ENCODE assay signal across 8 cellular contexts in the genomic region with DNA sequence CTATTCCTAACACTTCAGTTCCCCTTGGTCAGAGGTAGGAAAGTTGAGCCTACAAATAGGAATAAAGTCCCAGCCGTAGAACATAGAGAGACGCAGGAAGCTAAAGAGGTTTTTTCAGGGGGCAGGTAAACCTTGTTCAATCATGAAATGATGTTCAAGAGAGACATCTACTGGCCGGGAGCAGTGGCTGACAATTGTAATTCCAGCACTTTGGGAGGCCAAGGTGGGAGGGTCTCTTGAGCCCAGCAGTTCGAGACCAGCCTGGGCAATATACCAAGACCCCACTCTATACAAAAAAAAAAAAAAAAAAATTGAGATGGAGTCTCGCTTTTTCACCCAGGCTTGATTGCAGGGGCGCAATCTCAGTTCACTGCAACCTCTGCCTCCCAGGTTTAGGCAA.
DNase-seq lines count a peak whose midpoint lies in the region; ATAC-seq and TF ChIP-seq lines count a peak whose summit lies in the region.

No MANE protein-coding gene starts in this region.

- intact Hi-C loops in IMR-90 (cut with micrococcal nuclease), result loop anchor here (5.0 kb wide), 4 partner anchors 222 to 572 kb away; partner anchors contain the start of gene PDE1A
- intact Hi-C loops in Panc1 (cut with micrococcal nuclease; ENCODE audit: unreplicated experiment), result loop anchor here (5.0 kb wide), 1 partner anchor 407 kb away; no protein-coding TSS in a partner anchor
- intact Hi-C loops in testis (cut with DNase I; ENCODE audit: low total_unique reads), result no loop called here
- intact Hi-C loops in activated T-helper 1 cell treated with anti-CD3 and anti-CD28 coated beads, Interleukin-12 subunit alpha, Interleukin-12 subunit beta, Interleukin-2, Interleukin-4 antibody, amounts not matched to agents 30 ng/mL and 10 ng/mL and 1 ng/mL, durations not matched to agents 14 hours and 24 hours and 36 hours (cut with micrococcal nuclease), result loop anchor here (2.0 to 10.0 kb wide), 2 partner anchors 775 to 907 kb away; no protein-coding TSS in a partner anchor

- H2AK5ac ChIP-seq in IMR-90 (ENCODE audit: low read depth, low read length), result 0 out of 2 replicates have a peak overlapping the region, but pooled peaks have one; percentile 4

- ATAC-seq in IMR-90 (ENCODE audit: low read depth), result peak; percentile 86
- ATAC-seq in Panc1, result peak; percentile 82

- peak overlapping the region; percentile 15; the same call in 1 of the 2 replicates for H2BK20ac ChIP-seq in IMR-90 (ENCODE audit: low read depth, low read length)

- 0 out of 4 replicates have a peak overlapping the region, but pooled peaks of 1 of the 2 experiments have one; percentile 61 for H4K8ac ChIP-seq in IMR-90 (ENCODE audit: low read depth in 2 of 2, low read length in 2 of 2)

- BruUV-seq in IMR-90 (replicated peaks; lab: Mats Ljungman, UMichigan) (no TSS peak), Panc1 (replicated peaks; lab: Mats Ljungman, UMichigan) (no TSS peak)

- H3K4me1 ChIP-seq in IMR-90 (ENCODE audit: control insufficient read depth, insufficient read depth, low read length) (no peaks in the 10 kb centered on the region), Panc1 (ENCODE audit: control insufficient read depth, insufficient read depth, low read length) (no peaks in the 10 kb centered on the region), testis (no peaks in the 10 kb centered on the region)

- H3K4ac ChIP-seq in IMR-90 (ENCODE audit: low read depth, low read length), result no peak overlapping the region

- H3K14ac ChIP-seq in IMR-90 (replicated peaks; ENCODE audit: low read depth, low read length), result no peak overlapping the region

- H3K23ac ChIP-seq in IMR-90 (ENCODE audit: low read depth, low read length), result no peak overlapping the region

- peak; percentile 78 for TF ChIP-seq RAD21 in IMR-90 (IDR thresholded peaks at IDR 0.05; ENCODE audit: low read length)

- H3K36me3 ChIP-seq in IMR-90 (ENCODE audit: control insufficient read depth, insufficient read depth, low read length) (no peaks in the 10 kb centered on the region), Panc1 (ENCODE audit: control insufficient read depth, insufficient read depth, low read length) (no peaks in the 10 kb centered on the region), testis (ENCODE audit: low read depth, missing control alignments) (no peaks in the 10 kb centered on the region)

- H3K56ac ChIP-seq in IMR-90 (ENCODE audit: extremely low read depth, insufficient read depth, low read length), result no peak overlapping the region

- H2BK5ac ChIP-seq in IMR-90 (ENCODE audit: low read depth, low read length, poor library complexity, severe bottlenecking), result no peak overlapping the region

- H2BK15ac ChIP-seq in IMR-90 (ENCODE audit: low read depth, low read length), result no peak overlapping the region

- CTCF ChIA-PET in IMR-90 (lab: Yijun Ruan, JAX), result interaction anchor here (0.5 to 2.2 kb wide), 26 partner anchors 10 to 870 kb away, joined by 3 to 15 read pairs (median 4); no protein-coding TSS in a partner anchor
- CTCF ChIA-PET in Panc1 (lab: Charles Lee), result interaction anchor here (0.6 to 1.1 kb wide), 2 partner anchors 204 to 462 kb away, joined by 3 to 4 read pairs; no protein-coding TSS in a partner anchor

- H3K9ac ChIP-seq in IMR-90 (ENCODE audit: low read depth, low read length), result no peak overlapping the region

- H2BK120ac ChIP-seq in IMR-90 (ENCODE audit: low read depth, low read length), result no peak overlapping the region

- H3K27me3 ChIP-seq in IMR-90 (ENCODE audit: control insufficient read depth, insufficient read depth, low read length) (no peaks in the 10 kb centered on the region), Panc1 (ENCODE audit: control insufficient read depth, insufficient read depth, low read length) (no peaks in the 10 kb centered on the region), testis (no peaks in the 10 kb centered on the region)

- no peak overlapping the region for H3K27ac Mint-ChIP-seq in activated T-helper 1 cell treated with anti-CD3 and anti-CD28 coated beads, Interleukin-12 subunit alpha, Interleukin-12 subunit beta, Interleukin-2, Interleukin-4 antibody, amounts not matched to agents 30 ng/mL and 10 ng/mL and 1 ng/mL, durations not matched to agents 14 hours and 24 hours and 36 hours

- TF ChIP-seq CTCF in IMR-90 (conservative IDR thresholded peaks at IDR 0.05; ENCODE audit: low read depth, low read length) (peak; percentile 70), Panc1 (IDR thresholded peaks at IDR 0.05) (peak; percentile 75), testis (IDR thresholded peaks at IDR 0.05) (peak in 1 of 3 experiments; percentile 15)

- H4K91ac ChIP-seq in IMR-90 (ENCODE audit: insufficient read depth, low read depth, low read length), result no peak overlapping the region

- no peaks in the 10 kb centered on the region for H4K20me1 ChIP-seq in IMR-90 (ENCODE audit: insufficient read depth, low read length)

- H3K9me3 ChIP-seq in IMR-90 (ENCODE audit: control insufficient read depth, insufficient read depth, low read length) (no peaks in the 10 kb centered on the region), Panc1 (ENCODE audit: control insufficient read depth, insufficient read depth, low read depth, low read length) (no peaks in the 10 kb centered on the region), testis (no peaks in the 10 kb centered on the region)

- H4K5ac ChIP-seq in IMR-90 (ENCODE audit: low read depth, low read length), result no peak overlapping the region

- no peak overlapping the region for H2AFZ ChIP-seq in IMR-90 (replicated peaks; ENCODE audit: low read length, poor library complexity)

- WGBS in IMR-90 (ENCODE audit: extremely low coverage in 2 of 2, insufficient read length in 1 of 2), 2 experiments, result no CpG with 5 or more reads among the region's 6 CpGs
- WGBS in testis, 2 donors, result 70 to 77% methylated on average over 6 of the region's 6 CpGs

- H3K4me3 Mint-ChIP-seq in activated T-helper 1 cell treated with anti-CD3 and anti-CD28 coated beads, Interleukin-12 subunit alpha, Interleukin-12 subunit beta, Interleukin-2, Interleukin-4 antibody, amounts not matched to agents 30 ng/mL and 10 ng/mL and 1 ng/mL, durations not matched to agents 14 hours and 24 hours and 36 hours, result no peak overlapping the region

- H3K79me1 ChIP-seq in IMR-90 (ENCODE audit: low read depth in 1 of 2, low read length in 2 of 2), result no peaks in the 10 kb centered on the region

- H3K4me1 Mint-ChIP-seq in activated T-helper 1 cell treated with anti-CD3 and anti-CD28 coated beads, Interleukin-12 subunit alpha, Interleukin-12 subunit beta, Interleukin-2, Interleukin-4 antibody, amounts not matched to agents 30 ng/mL and 10 ng/mL and 1 ng/mL, durations not matched to agents 14 hours and 24 hours and 36 hours (ENCODE audit: low read depth), result peaks cover 24% of the 10 kb centered on the region

- H3K4me3 ChIP-seq in IMR-90 (ENCODE audit: insufficient read depth, low read depth, low read length), result no peak overlapping the region
- H3K4me3 ChIP-seq in Panc1 (ENCODE audit: low read depth in 2 of 2, low read length in 2 of 2), result no peak overlapping the region
- no peak overlapping the region for H3K4me3 ChIP-seq in testis

- peak; percentile 14 for DNase-seq in SKM-1 treated with dmso at 0.1 percent for 144 hours (lab: John Stamatoyannopoulos, UW; ENCODE audit: unreplicated experiment)
- no peak for DNase-seq in SKM-1 (lab: John Stamatoyannopoulos, UW; ENCODE audit: unreplicated experiment)
- peak; percentile 46 for DNase-seq in IMR-90
- no peak for DNase-seq in Panc1 (ENCODE audit: low read depth, low spot score)
- DNase-seq in globus pallidus (ENCODE audit: low spot score), result peak; percentile 20
- DNase-seq in testis, result peak; percentile 23
- no peak for DNase-seq in activated CD8-positive, alpha-beta memory T cell treated with anti-CD3 and anti-CD28 coated beads, Interleukin-2, amount 50 U/mL, for 48 hours
- no peak for DNase-seq in activated T-helper 1 cell treated with anti-CD3 and anti-CD28 coated beads, Interleukin-12 subunit alpha, Interleukin-12 subunit beta, Interleukin-2, Interleukin-4 antibody, amounts not matched to agents 30 ng/mL and 10 ng/mL and 1 ng/mL, durations not matched to agents 14 hours and 24 hours and 36 hours (ENCODE audit: low spot score)

- dilution Hi-C loops in IMR-90 (cut with HindIII; ENCODE audit: low sequenced_read_pairs, unreplicated experiment), result no loop called here

- TF ChIP-seq POLR2A in IMR-90 (IDR thresholded peaks at IDR 0.05; ENCODE audit: low read depth, low read length) (no peak), testis (IDR thresholded peaks at IDR 0.05) (no peak)

- no peaks in the 10 kb centered on the region for H3K9me1 ChIP-seq in IMR-90 (ENCODE audit: insufficient read depth, low read length)

- H3K27ac ChIP-seq in IMR-90 (ENCODE audit: insufficient read depth, low read length) (no peak overlapping the region), Panc1 (ENCODE audit: low read length) (no peak overlapping the region), testis (no peak overlapping the region)

- H3K18ac ChIP-seq in IMR-90 (ENCODE audit: low read depth, low read length), result no peak overlapping the region

- in situ Hi-C loops in IMR-90 (cut with MboI; ENCODE audit: low sequenced_read_pairs) (no loop called here), Panc1 (cut with HindIII; ENCODE audit: low pct_unique_long_range_greater_than_20kb, low sequenced_read_pairs) (no loop called here)

- no peaks in the 10 kb centered on the region for H3K9me3 Mint-ChIP-seq in activated T-helper 1 cell treated with anti-CD3 and anti-CD28 coated beads, Interleukin-12 subunit alpha, Interleukin-12 subunit beta, Interleukin-2, Interleukin-4 antibody, amounts not matched to agents 30 ng/mL and 10 ng/mL and 1 ng/mL, durations not matched to agents 14 hours and 24 hours and 36 hours

- no peak overlapping the region for H3K4me2 ChIP-seq in IMR-90 (ENCODE audit: low read depth, low read length)

- POLR2A ChIA-PET in IMR-90 (lab: Charles Lee; ENCODE audit: unreplicated experiment), result no interaction called here
- POLR2A ChIA-PET in Panc1 (lab: Charles Lee), result no interaction called here

- peaks cover 5% of the 10 kb centered on the region for H3K27me3 Mint-ChIP-seq in activated T-helper 1 cell treated with anti-CD3 and anti-CD28 coated beads, Interleukin-12 subunit alpha, Interleukin-12 subunit beta, Interleukin-2, Interleukin-4 antibody, amounts not matched to agents 30 ng/mL and 10 ng/mL and 1 ng/mL, durations not matched to agents 14 hours and 24 hours and 36 hours (ENCODE audit: insufficient read depth)

- no peaks in the 10 kb centered on the region for H3K36me3 Mint-ChIP-seq in activated T-helper 1 cell treated with anti-CD3 and anti-CD28 coated beads, Interleukin-12 subunit alpha, Interleukin-12 subunit beta, Interleukin-2, Interleukin-4 antibody, amounts not matched to agents 30 ng/mL and 10 ng/mL and 1 ng/mL, durations not matched to agents 14 hours and 24 hours and 36 hours (ENCODE audit: low read depth)

- H2AK9ac ChIP-seq in IMR-90 (replicated peaks; ENCODE audit: low read depth, low read length, poor library complexity), result no peak overlapping the region

TF ChIP-seq in IMR-90, 13 proteins besides CTCF, POLR2A, EP300 and RAD21 (continues in another document):
- TF ChIP-seq SMC3 (IDR thresholded peaks at IDR 0.05; ENCODE audit: low read depth, low read length) (peak; percentile 74), MAZ (IDR thresholded peaks at IDR 0.05; ENCODE audit: borderline replicate concordance, low read depth, low read length) (no peak), NFE2L2 (IDR thresholded peaks at IDR 0.05; ENCODE audit: low read depth, low read length) (no peak)

Comparison
In these comparisons a context has a peak if more than half of its experiments do, and no peak if none do; other contexts are left out.
1. DNase-seq: peak in SKM-1 treated with dmso at 0.1 percent for 144 hours (single experiment), IMR-90 (single experiment), globus pallidus (single experiment) and testis (single experiment); none in SKM-1 (single experiment), Panc1 (single experiment), activated CD8-positive, alpha-beta memory T cell treated with anti-CD3 and anti-CD28 coated beads, Interleukin-2, amount 50 U/mL, for 48 hours (single experiment) and activated T-helper 1 cell treated with anti-CD3 and anti-CD28 coated beads, Interleukin-12 subunit alpha, Interleukin-12 subunit beta, Interleukin-2, Interleukin-4 antibody, amounts not matched to agents 30 ng/mL and 10 ng/mL and 1 ng/mL, durations not matched to agents 14 hours and 24 hours and 36 hours (single experiment).